ENCODE assay signal across 8 cellular contexts in genomic region chr9:92115977-92116285, GRCh38. TPM values are rescaled to one million over a fixed set of nuclear protein-coding genes. Genes with fewer than 3 reads are reported as not detected.
DNase-seq lines count a peak whose midpoint lies in the region; ATAC-seq, FAIRE-seq and TF ChIP-seq lines count a peak whose summit lies in the region.

No MANE protein-coding gene starts in this region.

- peaks cover 5% of the 10 kb centered on the region for H3K27me3 Mint-ChIP-seq in astrocyte (ENCODE audit: low read depth, unreplicated experiment)

- POLR2A ChIA-PET in HEK293 (lab: Yijun Ruan, JAX): interaction anchor here (1.5 kb wide), 1 partner anchor 22 kb away, joined by 4 read pairs; no protein-coding TSS in a partner anchor

- TF ChIP-seq CTCF in 22Rv1 (IDR thresholded peaks at IDR 0.05): no peak
- no peak for TF ChIP-seq CTCF in HEK293 (tag by site-specific recombination; IDR thresholded peaks at IDR 0.05)
- no peak for TF ChIP-seq CTCF in astrocyte (IDR thresholded peaks at IDR 0.05; ENCODE audit: insufficient read depth, low read depth, low read length)

- peak overlapping the region; percentile 43; the same call in 1 of the 2 replicates for H3K4me3 ChIP-seq in HEK293 (ENCODE audit: low read depth, low read length)
- H3K4me3 ChIP-seq in astrocyte (ENCODE audit: insufficient read depth, low read depth, low read length): peak overlapping the region; percentile 96
- peak overlapping the region; percentile 64 for H3K4me3 ChIP-seq in mesodermal cell (ENCODE audit: extremely low read depth, insufficient read depth, low read length, poor library complexity, severe bottlenecking)

- DNase-seq in astrocyte (ENCODE audit: low read depth) (no peak), NCI-H1694 (lab: John Stamatoyannopoulos, UW) (no peak), A172 (ENCODE audit: low spot score) (no peak), pons (ENCODE audit: low spot score) (no peak)

- H3K27me3 ChIP-seq in astrocyte (ENCODE audit: insufficient read depth, low read length): peaks cover 3% of the 10 kb centered on the region

- no peak for FAIRE-seq in astrocyte (lab: Jason Lieb, UNC)

- peaks cover 11% of the 10 kb centered on the region for H3K9me3 Mint-ChIP-seq in astrocyte (ENCODE audit: unreplicated experiment)

- no peaks in the 10 kb centered on the region for H3K9me3 ChIP-seq in HEK293 (ENCODE audit: control insufficient read depth, insufficient read depth, low read depth, low read length)
- H3K9me3 ChIP-seq in astrocyte (ENCODE audit: insufficient read depth, low read depth, low read length): no peaks in the 10 kb centered on the region
- no peaks in the 10 kb centered on the region for H3K9me3 ChIP-seq in mesodermal cell (ENCODE audit: control insufficient read depth, low read length)

- H3K27ac Mint-ChIP-seq in astrocyte (ENCODE audit: unreplicated experiment): no peak overlapping the region

- peaks cover 1% of the 10 kb centered on the region for H3K36me3 Mint-ChIP-seq in astrocyte (ENCODE audit: low read depth, unreplicated experiment)

- peak overlapping the region; percentile 85 for H2AFZ ChIP-seq in astrocyte (ENCODE audit: low read depth, low read length)

- H3K4me1 ChIP-seq in HEK293 (ENCODE audit: control insufficient read depth, insufficient read depth, low read length) (no peaks in the 10 kb centered on the region), astrocyte (ENCODE audit: insufficient read depth, low read length) (peaks cover 8% of the 10 kb centered on the region), mesodermal cell (ENCODE audit: control insufficient read depth, insufficient read depth, low read length, poor library complexity, severe bottlenecking) (peaks cover 5% of the 10 kb centered on the region)

- H3K79me2 ChIP-seq in astrocyte (ENCODE audit: insufficient read depth, low read length): peaks cover 41% of the 10 kb centered on the region

- H3K27ac ChIP-seq in 22Rv1: peak overlapping the region; percentile 77
- no peak overlapping the region for H3K27ac ChIP-seq in HEK293 (ENCODE audit: extremely low read depth, low read depth, low read length)
- peak overlapping the region; percentile 92 for H3K27ac ChIP-seq in astrocyte (ENCODE audit: low read depth, low read length)
- no peak overlapping the region for H3K27ac ChIP-seq in mesodermal cell (ENCODE audit: low read depth, low read length, severe bottlenecking)

- H3K4me3 Mint-ChIP-seq in astrocyte (ENCODE audit: unreplicated experiment): peak overlapping the region; percentile 96

- ATAC-seq in GM21786 (IDR thresholded peaks at IDR 0.05; ENCODE audit: unreplicated experiment): no peak

- H3K9ac ChIP-seq in astrocyte (ENCODE audit: low read length): peak overlapping the region; percentile 94

- peak overlapping the region; percentile 84 for H3K4me2 ChIP-seq in astrocyte (ENCODE audit: low read length)

- 30 to 58% methylated on average over 2 of the region's 4 CpGs for WGBS in mesodermal cell (ENCODE audit: insufficient coverage in 2 of 2), 2 experiments

- CTCF ChIA-PET in HEK293 (lab: Yijun Ruan, JAX): interaction anchor here (0.7 kb wide), 1 partner anchor 90 kb away, joined by 3 read pairs; no protein-coding TSS in a partner anchor

- peaks cover 7% of the 10 kb centered on the region for H3K4me1 Mint-ChIP-seq in astrocyte (ENCODE audit: low read depth, unreplicated experiment)

- H3K36me3 ChIP-seq in HEK293 (ENCODE audit: control insufficient read depth in 2 of 2, insufficient read depth in 1 of 2, low read length in 2 of 2) (no peaks in the 10 kb centered on the region; a peak in 1 of 3 replicates), astrocyte (ENCODE audit: insufficient read depth, low read length) (peaks cover 8% of the 10 kb centered on the region), mesodermal cell (ENCODE audit: control insufficient read depth, insufficient read depth, low read length) (peaks cover 12% of the 10 kb centered on the region)

- peaks cover 12% of the 10 kb centered on the region for H4K20me1 ChIP-seq in astrocyte (ENCODE audit: insufficient read depth, low read length)

TF ChIP-seq in HEK293, 187 proteins besides CTCF, POLR2A, EP300 and RAD21:
- TF ChIP-seq ZNF24 (tag by site-specific recombination; IDR thresholded peaks at IDR 0.05) (no peak), SETDB1 (IDR thresholded peaks at IDR 0.05; ENCODE audit: insufficient read length, low read length) (no peak), ZNF391 (tag by site-specific recombination; IDR thresholded peaks at IDR 0.05; ENCODE audit: borderline replicate concordance, low read depth) (no peak), ZNF433 (tag by site-specific recombination; IDR thresholded peaks at IDR 0.05; ENCODE audit: low read depth) (no peak), ZNF280C (tag by site-specific recombination; IDR thresholded peaks at IDR 0.05) (no peak)

RNA-seq across cellular contexts. Expression of gene SPTLC1, which starts 0.7 kb away (rescaled TPM):
- 75.9 and 82.0 TPM in 2 replicates for total RNA-seq in astrocyte
- 74.1 TPM for polyA plus RNA-seq in mesodermal cell (2013, experiment 1 of 2)
- polyA plus RNA-seq in mesodermal cell (2013, experiment 2 of 2): 74.3 TPM
- total RNA-seq in A172 (2014; rRNA removed; shearing (Covaris generic)): 152 and 175 TPM in 2 replicates

Comparison
In these comparisons a context has a peak if more than half of its experiments do, and no peak if none do; other contexts are left out.
1. H3K27ac ChIP-seq: peak in 22Rv1 (single experiment) and astrocyte (single experiment); none in HEK293 (single experiment) and mesodermal cell (single experiment).
2. H3K4me3 ChIP-seq: peak in every context shown above with its lines; median percentile 96 in astrocyte; 64 in mesodermal cell; 43 in HEK293.